ENCODE assay signal across 22 cellular contexts in genomic region chr18:78678318-78678695, GRCh38.
"Had no signal": no experiment of that assay in that cellular context is flagged by ENCODE, and none has a peak within 500 bp of the region (broad histone marks: within the 10 kb centered on the region; RNA-seq: fewer than 3 reads in every experiment).

No MANE protein-coding gene starts in this region.

- ATAC-seq: esophagus mucosa; gastrocnemius medialis; left lobe of liver; mucosa of descending colon; natural killer cell treated with Interleukin-12 subunit alpha and Interleukin-12 subunit beta and Interleukin-15 and Interleukin-18, amount 100 ng/mL, for 72 hours had no signal

- DNase-seq: cerebellar nuclear complex; dorsolateral prefrontal cortex; effector CD4-positive, alpha-beta T cell; foreskin fibroblast; gastrocnemius medialis; mucosa of descending colon; naive B cell; nucleus accumbens; ovary; retina; stimulated activated CD4-positive, alpha-beta T cell treated with anti-CD3 and anti-CD28 coated beads, Interleukin-15, amount 100 ng/mL, for 24 hours; stimulated activated CD4-positive, alpha-beta T cell treated with anti-CD3 and anti-CD28 coated beads, Interleukin-2, amount 100 ng/mL, for 48 hours; stimulated activated naive CD4-positive, alpha-beta T cell; upper lobe of left lung had no signal

- H3K36me3 ChIP-seq: gastrocnemius medialis, ovary, thoracic aorta, tibial nerve, upper lobe of left lung had no signal

- H3K27me3 ChIP-seq: gastrocnemius medialis, ovary, tibial nerve, upper lobe of left lung had no signal

- H3K9me3 ChIP-seq: gastrocnemius medialis, mucosa of descending colon, ovary, thoracic aorta, tibial nerve, upper lobe of left lung had no signal

- H3K27ac ChIP-seq: dorsolateral prefrontal cortex, epithelial cell of prostate, gastrocnemius medialis, ovary, skin epidermis, thoracic aorta, tibial nerve, upper lobe of left lung had no signal

- H3K4me3 ChIP-seq: dorsolateral prefrontal cortex, gastrocnemius medialis, lung, mucosa of descending colon, ovary, skin epidermis, thoracic aorta, tibial nerve, upper lobe of left lung had no signal

- H3K4me1 ChIP-seq: gastrocnemius medialis, tibial nerve, upper lobe of left lung had no signal
